In genomic region chr10:65796472-65796871, GRCh38 we compare ENCODE assay signal across 38 cellular contexts.
"Had no signal": no experiment of that assay in that cellular context is flagged by ENCODE, and none has a peak within 500 bp of the region (broad histone marks: within the 10 kb centered on the region; RNA-seq: fewer than 3 reads in every experiment).

No MANE protein-coding gene starts in this region.

- H3K4me1 ChIP-seq: adrenal gland, esophagus muscularis mucosa, foreskin keratinocyte, gastrocnemius medialis, heart left ventricle had no signal

- H3K27ac ChIP-seq: adrenal gland, body of pancreas, cardiac muscle cell, coronary artery, esophagus muscularis mucosa, foreskin keratinocyte, gastrocnemius medialis, heart left ventricle had no signal

- H3K9me3 ChIP-seq: adrenal gland, body of pancreas, esophagus muscularis mucosa, gastrocnemius medialis, heart left ventricle had no signal

- H3K36me3 Mint-ChIP-seq: activated CD4-positive, alpha-beta memory T cell treated with anti-CD3 and anti-CD28 coated beads for 36 hours; activated CD8-positive, alpha-beta memory T cell treated with anti-CD3 and anti-CD28 coated beads, Interleukin-2, amount 10 ng/mL, durations not matched to agents 7 days and 5 days; activated naive CD4-positive, alpha-beta T cell treated with anti-CD3 and anti-CD28 coated beads, Interleukin-2, amount 50 U/mL, for 24 hours; activated naive CD8-positive, alpha-beta T cell treated with anti-CD3 and anti-CD28 coated beads for 36 hours had no signal

- H3K27me3 Mint-ChIP-seq: activated CD4-positive, alpha-beta memory T cell treated with anti-CD3 and anti-CD28 coated beads for 36 hours; activated CD4-positive, alpha-beta T cell treated with anti-CD3 and anti-CD28 coated beads for 36 hours; activated CD4-positive, alpha-beta T cell treated with anti-CD3 and anti-CD28 coated beads, Interleukin-2, amount 10 ng/mL, durations not matched to agents 24 days and 14 days; activated CD8-positive, alpha-beta memory T cell treated with anti-CD3 and anti-CD28 coated beads, Interleukin-2, amount 10 ng/mL, durations not matched to agents 7 days and 5 days; activated naive CD4-positive, alpha-beta T cell treated with anti-CD3 and anti-CD28 coated beads, Interleukin-2, amount 50 U/mL, for 24 hours; activated naive CD8-positive, alpha-beta T cell treated with anti-CD3 and anti-CD28 coated beads for 36 hours; activated naive CD8-positive, alpha-beta T cell treated with anti-CD3 and anti-CD28 coated beads, Interleukin-2, amount 50 U/mL, for 24 hours; dendritic cell treated with granulocyte-macrophage colony-stimulating factor and Interleukin-4, amounts not matched to agents 40 ng/mL and 50 ng/mL, for 4 days; effector memory CD8-positive, alpha-beta T cell; T-helper 17 cell had no signal

- H3K9me3 Mint-ChIP-seq: activated CD4-positive, alpha-beta T cell treated with anti-CD3 and anti-CD28 coated beads, Interleukin-2, amount 10 ng/mL, durations not matched to agents 24 days and 14 days; dendritic cell treated with granulocyte-macrophage colony-stimulating factor and Interleukin-4, amounts not matched to agents 40 ng/mL and 50 ng/mL, for 4 days had no signal

- DNase-seq: activated CD4-positive, alpha-beta memory T cell treated with anti-CD3 and anti-CD28 coated beads for 36 hours; activated CD4-positive, alpha-beta T cell treated with anti-CD3 and anti-CD28 coated beads for 36 hours; activated CD4-positive, alpha-beta T cell treated with anti-CD3 and anti-CD28 coated beads, Interleukin-2, amount 10 ng/mL, durations not matched to agents 24 days and 14 days; activated CD4-positive, CD25-positive, alpha-beta regulatory T cell; activated CD4-positive, CD25-positive, alpha-beta regulatory T cell treated with anti-CD3 and anti-CD28 coated beads, Interleukin-2, amount 50 U/mL, for 72 hours; activated CD8-positive, alpha-beta memory T cell treated with anti-CD3 and anti-CD28 coated beads, Interleukin-2, amount 10 ng/mL, durations not matched to agents 7 days and 5 days; activated CD8-positive, alpha-beta memory T cell treated with anti-CD3 and anti-CD28 coated beads, Interleukin-2, amount 50 U/mL, for 4 hours; activated CD8-positive, alpha-beta T cell treated with anti-CD3 and anti-CD28 coated beads, Interleukin-2, amount 10 ng/mL, durations not matched to agents 7 days and 5 days; activated effector memory CD4-positive, alpha-beta T cell treated with anti-CD3 and anti-CD28 coated beads, Interleukin-2, amount 50 U/mL, for 16 hours; activated naive CD4-positive, alpha-beta T cell treated with anti-CD3 and anti-CD28 coated beads for 36 hours; activated naive CD8-positive, alpha-beta T cell treated with anti-CD3 and anti-CD28 coated beads for 36 hours; activated naive CD8-positive, alpha-beta T cell treated with anti-CD3 and anti-CD28 coated beads, Interleukin-2, amount 50 U/mL, for 24 hours; activated T-cell treated with anti-CD3 and anti-CD28 coated beads, Interleukin-2, amount 50 U/mL, for 1 hour; activated T-cell treated with anti-CD3 and anti-CD28 coated beads, Interleukin-2, amount 50 U/mL, for 48 hours; adrenal gland; amygdala; aorta; body of pancreas; central memory CD4-positive, alpha-beta T cell; cerebellar nuclear complex; effector CD4-positive, alpha-beta T cell; effector memory CD8-positive, alpha-beta T cell; erythroblast; foreskin keratinocyte; gastrocnemius medialis; glutamatergic neuron; heart left ventricle; T-helper 1 cell; T-helper 17 cell; T1000 had no signal

- H3K4me3 Mint-ChIP-seq: activated CD4-positive, alpha-beta memory T cell treated with anti-CD3 and anti-CD28 coated beads for 36 hours; activated CD4-positive, alpha-beta T cell treated with anti-CD3 and anti-CD28 coated beads for 36 hours; activated CD4-positive, alpha-beta T cell treated with anti-CD3 and anti-CD28 coated beads, Interleukin-2, amount 10 ng/mL, durations not matched to agents 24 days and 14 days; activated CD8-positive, alpha-beta memory T cell treated with anti-CD3 and anti-CD28 coated beads, Interleukin-2, amount 10 ng/mL, durations not matched to agents 7 days and 5 days; activated CD8-positive, alpha-beta T cell treated with anti-CD3 and anti-CD28 coated beads, Interleukin-2, amount 10 ng/mL, durations not matched to agents 7 days and 5 days; activated naive CD4-positive, alpha-beta T cell treated with anti-CD3 and anti-CD28 coated beads for 36 hours; activated naive CD4-positive, alpha-beta T cell treated with anti-CD3 and anti-CD28 coated beads, Interleukin-2, amount 50 U/mL, for 24 hours; activated naive CD8-positive, alpha-beta T cell treated with anti-CD3 and anti-CD28 coated beads for 36 hours; activated naive CD8-positive, alpha-beta T cell treated with anti-CD3 and anti-CD28 coated beads, Interleukin-2, amount 50 U/mL, for 24 hours; activated T-helper 1 cell treated with anti-CD3 and anti-CD28 coated beads, Interleukin-12 subunit alpha, Interleukin-12 subunit beta, Interleukin-2, Interleukin-4 antibody, amounts not matched to agents 30 ng/mL and 10 ng/mL and 1 ng/mL, durations not matched to agents 14 hours and 24 hours and 36 hours; dendritic cell treated with granulocyte-macrophage colony-stimulating factor and Interleukin-4, amounts not matched to agents 40 ng/mL and 50 ng/mL, for 4 days; effector memory CD8-positive, alpha-beta T cell; T-helper 17 cell; T-helper 2 cell treated with Interferon-gamma antibody and Interleukin-4, amounts not matched to agents 5 μg/mL and 100 μg/mL, for 36 hours had no signal

- H3K36me3 ChIP-seq: adrenal gland, cardiac muscle cell, esophagus muscularis mucosa, gastrocnemius medialis, heart left ventricle had no signal

- H3K4me1 Mint-ChIP-seq: activated CD4-positive, alpha-beta T cell treated with anti-CD3 and anti-CD28 coated beads for 36 hours; activated CD4-positive, alpha-beta T cell treated with anti-CD3 and anti-CD28 coated beads, Interleukin-2, amount 10 ng/mL, durations not matched to agents 24 days and 14 days; activated CD8-positive, alpha-beta memory T cell treated with anti-CD3 and anti-CD28 coated beads, Interleukin-2, amount 10 ng/mL, durations not matched to agents 7 days and 5 days; activated naive CD4-positive, alpha-beta T cell treated with anti-CD3 and anti-CD28 coated beads, Interleukin-2, amount 50 U/mL, for 24 hours; activated naive CD8-positive, alpha-beta T cell treated with anti-CD3 and anti-CD28 coated beads for 36 hours; activated naive CD8-positive, alpha-beta T cell treated with anti-CD3 and anti-CD28 coated beads, Interleukin-2, amount 50 U/mL, for 24 hours; T-helper 17 cell had no signal

- H3K27ac Mint-ChIP-seq: activated CD4-positive, alpha-beta memory T cell treated with anti-CD3 and anti-CD28 coated beads for 36 hours; activated CD4-positive, alpha-beta T cell treated with anti-CD3 and anti-CD28 coated beads for 36 hours; activated CD4-positive, alpha-beta T cell treated with anti-CD3 and anti-CD28 coated beads, Interleukin-2, amount 10 ng/mL, durations not matched to agents 24 days and 14 days; activated CD8-positive, alpha-beta memory T cell treated with anti-CD3 and anti-CD28 coated beads, Interleukin-2, amount 10 ng/mL, durations not matched to agents 7 days and 5 days; activated CD8-positive, alpha-beta T cell treated with anti-CD3 and anti-CD28 coated beads, Interleukin-2, amount 10 ng/mL, durations not matched to agents 7 days and 5 days; activated naive CD4-positive, alpha-beta T cell treated with anti-CD3 and anti-CD28 coated beads for 36 hours; activated naive CD4-positive, alpha-beta T cell treated with anti-CD3 and anti-CD28 coated beads, Interleukin-2, amount 50 U/mL, for 24 hours; activated naive CD8-positive, alpha-beta T cell treated with anti-CD3 and anti-CD28 coated beads for 36 hours; activated naive CD8-positive, alpha-beta T cell treated with anti-CD3 and anti-CD28 coated beads, Interleukin-2, amount 50 U/mL, for 24 hours; activated T-helper 1 cell treated with anti-CD3 and anti-CD28 coated beads, Interleukin-12 subunit alpha, Interleukin-12 subunit beta, Interleukin-2, Interleukin-4 antibody, amounts not matched to agents 30 ng/mL and 10 ng/mL and 1 ng/mL, durations not matched to agents 14 hours and 24 hours and 36 hours; activated T-helper 2 cell treated with anti-CD3 and anti-CD28 coated beads, Interferon-gamma antibody, Interleukin-2, Interleukin-4, amounts not matched to agents 10 μg/mL and 5 μg/mL and 100 μg/mL, durations not matched to agents 14 hours and 24 hours and 36 hours; dendritic cell treated with granulocyte-macrophage colony-stimulating factor and Interleukin-4, amounts not matched to agents 40 ng/mL and 50 ng/mL, for 4 days; effector memory CD8-positive, alpha-beta T cell; T-helper 17 cell; T-helper 2 cell treated with Interferon-gamma antibody and Interleukin-4, amounts not matched to agents 5 μg/mL and 100 μg/mL, for 36 hours had no signal

- H3K27me3 ChIP-seq: adrenal gland, body of pancreas, cardiac muscle cell, esophagus muscularis mucosa, foreskin keratinocyte, gastrocnemius medialis, heart left ventricle had no signal

- H3K4me3 ChIP-seq: adrenal gland, body of pancreas, cardiac muscle cell, coronary artery, esophagus muscularis mucosa, gastrocnemius medialis, heart left ventricle had no signal

- ATAC-seq: activated CD4-positive, alpha-beta T cell treated with anti-CD3 and anti-CD28 coated beads for 36 hours; activated CD8-positive, alpha-beta memory T cell treated with anti-CD3 and anti-CD28 coated beads, Interleukin-2, amount 10 ng/mL, durations not matched to agents 7 days and 5 days; activated CD8-positive, alpha-beta T cell treated with anti-CD3 and anti-CD28 coated beads, Interleukin-2, amount 10 ng/mL, durations not matched to agents 7 days and 5 days; activated naive CD8-positive, alpha-beta T cell treated with anti-CD3 and anti-CD28 coated beads, Interleukin-2, amount 50 U/mL, for 24 hours; body of pancreas; effector memory CD8-positive, alpha-beta T cell; foreskin keratinocyte; gastrocnemius medialis; heart left ventricle; T-helper 17 cell had no signal
